In genomic region chr15:75455424-75455981, GRCh38 we compare ENCODE assay signal across 8 cellular contexts. TPM values are rescaled to one million over a fixed set of nuclear protein-coding genes. Genes with fewer than 3 reads are reported as not detected.
DNase-seq lines count a peak whose midpoint lies in the region; ATAC-seq and TF ChIP-seq lines count a peak whose summit lies in the region.

No MANE protein-coding gene starts in this region.

- H3K4me3 ChIP-seq in GM23338 (peak overlapping the region; percentile 92), colonic mucosa (peak overlapping the region; percentile 87)

- peak overlapping the region; percentile 86 for H3K4me2 ChIP-seq in GM23338

- CTCF ChIA-PET in activated CD4-positive, alpha-beta T cell treated with anti-CD3 and anti-CD28 coated beads, Interleukin-2, amount 10 ng/mL, durations not matched to agents 7 days and 5 days (lab: Charles Lee) = interaction anchor here (0.6 to 3.0 kb wide), 9 partner anchors 8 to 394 kb away, joined by 3 to 21 read pairs (median 4); partner anchors contain the start of genes IMP3, MAN2C1 and SNX33

- ATAC-seq in GM23338 = peak; percentile 5
- ATAC-seq in GM21619 (IDR thresholded peaks at IDR 0.05; ENCODE audit: unreplicated experiment) = no peak

- H3K4me3 Mint-ChIP-seq in GM23338 = peak overlapping the region; percentile 96
- peak overlapping the region; percentile 87 for H3K4me3 Mint-ChIP-seq in activated CD4-positive, alpha-beta T cell treated with anti-CD3 and anti-CD28 coated beads, Interleukin-2, amount 10 ng/mL, durations not matched to agents 7 days and 5 days

- no peak for TF ChIP-seq CTCF in GM23338 (conservative IDR thresholded peaks at IDR 0.05; ENCODE audit: low read depth in 2 of 2)
- TF ChIP-seq CTCF in colonic mucosa (IDR thresholded peaks at IDR 0.05) = no peak

- H2AFZ ChIP-seq in GM23338 = peak overlapping the region; percentile 87; the same call in 1 of the 2 replicates

- H3K36me3 Mint-ChIP-seq in GM23338 (ENCODE audit: low read depth) = no peaks in the 10 kb centered on the region; the same call in 2 of the 3 replicates
- peaks cover 3% of the 10 kb centered on the region for H3K36me3 Mint-ChIP-seq in activated CD4-positive, alpha-beta T cell treated with anti-CD3 and anti-CD28 coated beads, Interleukin-2, amount 10 ng/mL, durations not matched to agents 7 days and 5 days (ENCODE audit: low read depth)

- H3K36me3 ChIP-seq in GM23338 (ENCODE audit: insufficient read depth) (no peaks in the 10 kb centered on the region), colonic mucosa (no peaks in the 10 kb centered on the region)

- H3K9me2 ChIP-seq in GM23338 (ENCODE audit: insufficient read depth) = no peaks in the 10 kb centered on the region

- DNase-seq in ACHN = peak; percentile 71
- peak; percentile 96 for DNase-seq in GM23338 (ENCODE audit: low spot score)
- peak; percentile 38 for DNase-seq in NCI-H510A (lab: John Stamatoyannopoulos, UW)
- peak; percentile 92 for DNase-seq in activated CD4-positive, alpha-beta T cell treated with anti-CD3 and anti-CD28 coated beads, Interleukin-2, amount 10 ng/mL, durations not matched to agents 7 days and 5 days
- peak; percentile 95 for DNase-seq in colonic mucosa
- DNase-seq in stimulated activated CD4-positive, alpha-beta T cell treated with anti-CD3 and anti-CD28 coated beads, Interleukin-1b, Interleukin-23, amount 100 ng/mL, for 1 hour (ENCODE audit: low read depth in 2 of 2) = peak; percentile 54 to 82

- H4K20me1 ChIP-seq in GM23338 (replicated peaks; ENCODE audit: insufficient read depth) = no peaks in the 10 kb centered on the region

- peak overlapping the region; percentile 94 for H3K27ac Mint-ChIP-seq in GM23338
- H3K27ac Mint-ChIP-seq in activated CD4-positive, alpha-beta T cell treated with anti-CD3 and anti-CD28 coated beads, Interleukin-2, amount 10 ng/mL, durations not matched to agents 7 days and 5 days = peak overlapping the region; percentile 95

- H3K27ac ChIP-seq in GM23338 (ENCODE audit: low read depth) = peak overlapping the region; percentile 94
- peak overlapping the region; percentile 95 for H3K27ac ChIP-seq in colonic mucosa
- peak overlapping the region; percentile 91 for H3K27ac ChIP-seq in layer of hippocampus (ENCODE audit: low read depth, low read length)

- peak overlapping the region; percentile 72 to 91 for H3K9ac ChIP-seq in colonic mucosa (ENCODE audit: low read depth in 2 of 2, low read length in 2 of 2)

- H3K79me2 ChIP-seq in GM23338 (replicated peaks; ENCODE audit: insufficient read depth) = peaks cover 12% of the 10 kb centered on the region

- no peaks in the 10 kb centered on the region for H3K9me3 ChIP-seq in colonic mucosa

- H3K27me3 ChIP-seq in GM23338 (ENCODE audit: insufficient read depth) (no peaks in the 10 kb centered on the region), colonic mucosa (no peaks in the 10 kb centered on the region), layer of hippocampus (ENCODE audit: control insufficient read depth, insufficient read depth, low read length) (no peaks in the 10 kb centered on the region)

- intact Hi-C loops in colonic mucosa (cut with DNase I) = no loop called here

- H3K4me1 ChIP-seq in GM23338 (ENCODE audit: insufficient read depth) = 0 out of 2 replicates have a peak, but pooled peaks cover 8% of the 10 kb centered on the region
- no peaks in the 10 kb centered on the region for H3K4me1 ChIP-seq in colonic mucosa

- peaks cover 25% of the 10 kb centered on the region for H3K27me3 Mint-ChIP-seq in GM23338 (ENCODE audit: insufficient read depth, low read depth, poor library complexity)
- H3K27me3 Mint-ChIP-seq in activated CD4-positive, alpha-beta T cell treated with anti-CD3 and anti-CD28 coated beads, Interleukin-2, amount 10 ng/mL, durations not matched to agents 7 days and 5 days = no peaks in the 10 kb centered on the region

- peaks cover 10% of the 10 kb centered on the region; the same call in 2 of the 3 replicates for H3K4me1 Mint-ChIP-seq in GM23338
- peaks cover 14% of the 10 kb centered on the region for H3K4me1 Mint-ChIP-seq in activated CD4-positive, alpha-beta T cell treated with anti-CD3 and anti-CD28 coated beads, Interleukin-2, amount 10 ng/mL, durations not matched to agents 7 days and 5 days

- POLR2A ChIA-PET in activated CD4-positive, alpha-beta T cell treated with anti-CD3 and anti-CD28 coated beads, Interleukin-2, amount 10 ng/mL, durations not matched to agents 7 days and 5 days (lab: Charles Lee) = interaction anchor here (0.6 to 5.0 kb wide), 6 partner anchors 9 to 641 kb away, joined by 3 to 18 read pairs (median 3); partner anchors contain the start of genes IMP3 and SNUPN

- in situ Hi-C loops in ACHN (cut with HindIII; ENCODE audit: low pct_ligation_motif_present, low pct_unique_long_range_greater_than_20kb, low sequenced_read_pairs) = no loop called here

- no peaks in the 10 kb centered on the region; the same call in 2 of the 3 replicates for H3K9me3 Mint-ChIP-seq in GM23338
- H3K9me3 Mint-ChIP-seq in activated CD4-positive, alpha-beta T cell treated with anti-CD3 and anti-CD28 coated beads, Interleukin-2, amount 10 ng/mL, durations not matched to agents 7 days and 5 days = no peaks in the 10 kb centered on the region

- peaks cover 17% of the 10 kb centered on the region for H3F3A ChIP-seq in GM23338 (replicated peaks; ENCODE audit: low read depth)

TF ChIP-seq in GM23338, 12 proteins besides CTCF, POLR2A, EP300 and RAD21:
- TF ChIP-seq POLR2AphosphoS5 (IDR thresholded peaks at IDR 0.05; ENCODE audit: low read depth) (peak; percentile 71), NANOG (IDR thresholded peaks at IDR 0.05; ENCODE audit: borderline replicate concordance) (no peak)

RNA-seq across cellular contexts. Expression of gene SIN3A, which starts 4.0 kb away (rescaled TPM):
- total RNA-seq in GM23338 (2014; rRNA removed; shearing (Covaris generic)) = 68.4 and 73.0 TPM in 2 replicates
- 22.6 and 24.3 TPM in 2 replicates for polyA plus RNA-seq in GM23338 (2016; fragmentation: Nextera tagmentation; extraction: Ambion mirVana)
- 100 to 1,000 TPM; 106 to 115 TPM for total RNA-seq in activated CD4-positive, alpha-beta T cell treated with anti-CD3 and anti-CD28 coated beads, Interleukin-2, amount 10 ng/mL, durations not matched to agents 7 days and 5 days
- 10 to 100 TPM; 51.4 to 54.3 TPM for total RNA-seq in colonic mucosa

Comparison
In these comparisons a context has a peak if more than half of its experiments do, and no peak if none do; other contexts are left out.
1. DNase-seq: peak in every context shown above with its lines; median percentile 96 in GM23338; 95 in colonic mucosa; 92 in activated CD4-positive, alpha-beta T cell treated with anti-CD3 and anti-CD28 coated beads, Interleukin-2, amount 10 ng/mL, durations not matched to agents 7 days and 5 days; 71 in ACHN; 68 in stimulated activated CD4-positive, alpha-beta T cell treated with anti-CD3 and anti-CD28 coated beads, Interleukin-1b, Interleukin-23, amount 100 ng/mL, for 1 hour; 38 in NCI-H510A.